ENCODE assay signal across 17 cellular contexts in the genomic region with DNA sequence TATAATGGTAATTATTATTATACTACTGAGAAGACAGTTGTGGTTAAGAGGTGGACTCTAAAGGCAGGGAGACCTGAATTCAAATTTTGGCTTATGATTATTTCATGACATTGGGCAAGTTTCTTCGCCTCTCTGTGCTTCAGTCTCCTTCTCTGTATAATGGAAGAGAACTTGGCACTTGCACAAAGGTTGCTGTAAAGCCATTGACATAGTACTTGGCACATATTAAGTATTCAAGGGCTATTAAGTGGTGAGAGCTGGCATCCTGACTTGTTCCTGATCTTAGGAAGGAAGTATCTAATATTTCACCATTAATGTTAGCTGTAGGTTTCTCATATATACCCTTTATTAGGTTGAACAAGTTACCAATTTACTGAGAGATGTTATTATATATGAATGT.
DNase-seq lines count a peak whose midpoint lies in the region; ATAC-seq and TF ChIP-seq lines count a peak whose summit lies in the region.
"Had no signal": no experiment of that assay in that cellular context is flagged by ENCODE, and none has a peak within 500 bp of the region (broad histone marks: within the 10 kb centered on the region; RNA-seq: fewer than 3 reads in every experiment).

No MANE protein-coding gene starts in this region.

- H3K4me3 ChIP-seq in LNCaP clone FGC (ENCODE audit: low read depth, low read length) = no peak overlapping the region
- H3K4me3 ChIP-seq in lower lobe of right lung = no peak overlapping the region

- H3K9me3 ChIP-seq in lower lobe of right lung = no peaks in the 10 kb centered on the region
- H3K9me3 ChIP-seq: BE2C had no signal

- ATAC-seq in lower lobe of right lung = peak; percentile 76 to 85
- ATAC-seq in HG03045 (IDR thresholded peaks at IDR 0.05; ENCODE audit: unreplicated experiment) = no peak

- no peaks in the 10 kb centered on the region for H3K4me1 ChIP-seq in lower lobe of right lung
- H3K4me1 ChIP-seq: BE2C had no signal

- no peak overlapping the region for H3K27ac ChIP-seq in lower lobe of right lung
- H3K27ac ChIP-seq: 22Rv1, HL-60 had no signal

- peak; percentile 32 for DNase-seq in DMS153 (lab: John Stamatoyannopoulos, UW)
- no peak for DNase-seq in DMS153 treated with DMSO at 0.1 percent for 48 hours (lab: John Stamatoyannopoulos, UW; ENCODE audit: unreplicated experiment)
- DNase-seq in LNCaP clone FGC (ENCODE audit: low read depth) = peak; percentile 32
- peak; percentile 42 to 86 for DNase-seq in NCI-H524 (lab: John Stamatoyannopoulos, UW)
- DNase-seq in lower lobe of right lung = no peak
- no peak for DNase-seq in Ammon's horn (ENCODE audit: low spot score)
- no peak for DNase-seq in activated CD4-positive, alpha-beta T cell treated with anti-CD3 and anti-CD28 coated beads for 48 hours
- DNase-seq: BE2C; CD4-positive, alpha-beta T cell; GOT3; NCI-H1417; NCI-H345; NK-92 treated with Interleukin-12 subunit alpha and Interleukin-12 subunit beta, amount 100 ng/mL, for 24 hours; SIG-M5 had no signal

- H3K27me3 ChIP-seq in lower lobe of right lung (ENCODE audit: low read depth) = no peaks in the 10 kb centered on the region
- H3K27me3 ChIP-seq: BE2C had no signal

- intact Hi-C loops in lower lobe of right lung (cut with DNase I) = no loop called here

- TF ChIP-seq CTCF in LNCaP clone FGC (IDR thresholded peaks at IDR 0.05; ENCODE audit: control insufficient read depth, extremely low read depth, insufficient read depth) (no peak), lower lobe of right lung (IDR thresholded peaks at IDR 0.05) (no peak)

- no peaks in the 10 kb centered on the region for H3K36me3 ChIP-seq in lower lobe of right lung
- H3K36me3 ChIP-seq: BE2C had no signal

Comparison
In these comparisons a context has a peak if more than half of its experiments do, and no peak if none do; other contexts are left out.
1. DNase-seq: peak in DMS153 (single experiment), LNCaP clone FGC (single experiment) and NCI-H524 (2 of 2); none in DMS153 treated with DMSO at 0.1 percent for 48 hours (single experiment), lower lobe of right lung (single experiment), Ammon's horn (single experiment) and activated CD4-positive, alpha-beta T cell treated with anti-CD3 and anti-CD28 coated beads for 48 hours (single experiment).